Comparison of ENCODE assay signal across 8 cellular contexts in the genomic region with DNA sequence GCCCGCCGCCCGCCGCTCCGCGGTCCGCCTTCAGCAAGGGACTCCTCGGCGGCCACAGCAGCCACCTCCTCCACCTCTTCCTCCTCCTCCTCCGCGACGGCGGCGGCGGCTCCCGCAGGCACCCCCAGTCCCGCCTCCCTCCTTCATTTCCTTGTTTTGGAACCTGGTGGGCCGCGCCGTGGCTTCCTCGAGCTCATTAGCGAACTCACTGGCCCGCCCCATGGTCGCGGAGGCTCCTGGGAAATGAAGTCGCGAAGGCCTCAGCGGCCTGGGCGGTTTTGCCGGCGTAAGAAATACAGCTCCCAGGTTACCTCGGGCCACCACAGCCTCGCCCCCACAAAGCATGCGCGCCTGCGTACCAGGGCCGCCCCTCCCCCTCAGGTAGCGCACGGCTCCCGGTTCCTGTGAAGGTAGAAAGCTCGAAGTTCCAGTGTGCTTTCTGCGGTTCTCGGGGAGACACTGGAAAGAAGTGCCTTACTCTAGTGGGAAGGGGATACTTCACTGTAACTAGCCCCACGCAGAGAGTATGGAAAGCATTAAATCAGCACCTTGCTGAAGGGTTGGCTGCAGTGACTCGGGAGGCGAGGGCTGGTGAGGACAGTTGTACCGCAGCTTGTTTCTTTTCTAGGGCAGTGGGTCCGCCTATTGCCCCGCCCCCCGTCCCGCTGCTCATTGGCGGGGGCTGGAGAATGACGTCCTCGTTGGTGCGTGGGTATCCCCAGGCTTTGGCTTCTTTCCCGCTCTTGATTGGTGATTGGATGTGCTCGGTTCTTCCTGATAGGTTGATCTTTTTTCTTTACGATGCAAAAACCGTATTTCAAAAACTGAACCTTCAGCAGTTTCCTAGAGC. TPM values are rescaled to one million over a fixed set of nuclear protein-coding genes. Genes with fewer than 3 reads are reported as not detected.
DNase-seq lines count a peak whose midpoint lies in the region; ATAC-seq and TF ChIP-seq lines count a peak whose summit lies in the region.

A gene (minus strand): TSS at position 210 of the 850 bp plus-strand sequence. CDS start 333 bp downstream, outside the sequence.

- H3K4me3 ChIP-seq in AG04450 (ENCODE audit: low read depth, low read length) = peak within 1 kb of the TSS; percentile 94

- CTCF ChIA-PET in AG04450 (lab: Charles Lee) (interaction anchor here (0.5 to 2.0 kb wide), 7 partner anchors 58 to 1646 kb away, joined by 3 to 8 read pairs (median 4); a partner anchor contains a TSS), WTC11 (lab: Charles Lee) (interaction anchor here (0.6 to 2.9 kb wide), 10 partner anchors 15 to 444 kb away, joined by 3 to 27 read pairs (median 4); a partner anchor contains a TSS)

- H3K36me3 Mint-ChIP-seq in WTC11 = no peaks in the 10 kb centered on the region
- H3K36me3 Mint-ChIP-seq in immature natural killer cell = no peaks in the 10 kb centered on the region

- no peaks in the 10 kb centered on the region for H3K9me3 Mint-ChIP-seq in WTC11
- H3K9me3 Mint-ChIP-seq in immature natural killer cell = no peaks in the 10 kb centered on the region

- DNase-seq in AG04450 (ENCODE audit: low read depth, low spot score) = peak; percentile 92
- DNase-seq in NCI-H226 = peak; percentile 99
- peak; percentile 98 for DNase-seq in WTC11 (ENCODE audit: low spot score)
- DNase-seq in caudate nucleus (lab: John Stamatoyannopoulos, UW) = peak; percentile 82 to 98 (median 96)
- peak; percentile 99 for DNase-seq in immature natural killer cell
- DNase-seq in smooth muscle cell of the brain vasculature (ENCODE audit: low read depth, low spot score) = peak; percentile 96

- H3K4me1 Mint-ChIP-seq in WTC11 (peaks cover 20% of the 10 kb centered on the region), immature natural killer cell (peaks cover 21 to 35% of the 10 kb centered on the region in 2 donors)

- H3K27me3 Mint-ChIP-seq in WTC11 (ENCODE audit: low read depth) (no peaks in the 10 kb centered on the region), immature natural killer cell (ENCODE audit: low read depth in 3 of 3) (peaks cover 9 to 21% (median 10%) of the 10 kb centered on the region in 3 donors)

- H3K27ac ChIP-seq in AG04450 (ENCODE audit: low read depth, low read length) (peak within 1 kb of the TSS; percentile 99), caudate nucleus (ENCODE audit: low read depth, low read length) (peak within 1 kb of the TSS; percentile 98)

- peak; percentile 76 for ATAC-seq in GM18909 (IDR thresholded peaks at IDR 0.05; ENCODE audit: poor library complexity, unreplicated experiment)
- peak; percentile 71 for ATAC-seq in HG03175 (IDR thresholded peaks at IDR 0.05; ENCODE audit: unreplicated experiment)
- peak; percentile 84 for ATAC-seq in WTC11

- peak within 1 kb of the TSS; percentile 99 for H3K27ac Mint-ChIP-seq in WTC11
- H3K27ac Mint-ChIP-seq in immature natural killer cell = peak within 1 kb of the TSS; percentile 97 to 100 (median 98)

- TF ChIP-seq CTCF in AG04450 (IDR thresholded peaks at IDR 0.05; ENCODE audit: low read depth, low read length) = no peak
- TF ChIP-seq CTCF in WTC11 (IDR thresholded peaks at IDR 0.05) = no peak

- POLR2A ChIA-PET in AG04450 (lab: Yijun Ruan, JAX) (interaction anchor here (0.6 to 4.1 kb wide), 6 partner anchors 40 to 827 kb away, joined by 3 to 142 read pairs (median 5); a partner anchor contains a TSS), WTC11 (lab: Charles Lee) (interaction anchor here (0.7 to 4.7 kb wide), 16 partner anchors 20 to 219 kb away, joined by 3 to 146 read pairs (median 4); a partner anchor contains a TSS)

- H3K27me3 ChIP-seq in AG04450 (ENCODE audit: control insufficient read depth, insufficient read depth, low read length) = no peaks in the 10 kb centered on the region

- peak within 1 kb of the TSS; percentile 97 for H3K4me3 Mint-ChIP-seq in WTC11
- H3K4me3 Mint-ChIP-seq in immature natural killer cell = peak within 1 kb of the TSS; percentile 95 to 100 (median 99)

- H3K9me3 ChIP-seq in AG04450 (ENCODE audit: control insufficient read depth, insufficient read depth, low read length) = no peaks in the 10 kb centered on the region; the same call in 1 of the 2 replicates

TF ChIP-seq in WTC11, 78 proteins besides CTCF, POLR2A, EP300 and RAD21 (continues in another document):
- peak; percentile 81 for TF ChIP-seq FOXK1 (CRISPR knock-in tag; IDR thresholded peaks at IDR 0.05)
- TF ChIP-seq FOXP1 (CRISPR knock-in tag; IDR thresholded peaks at IDR 0.05; ENCODE audit: borderline replicate concordance) = no peak
- TF ChIP-seq, protein P1, sequence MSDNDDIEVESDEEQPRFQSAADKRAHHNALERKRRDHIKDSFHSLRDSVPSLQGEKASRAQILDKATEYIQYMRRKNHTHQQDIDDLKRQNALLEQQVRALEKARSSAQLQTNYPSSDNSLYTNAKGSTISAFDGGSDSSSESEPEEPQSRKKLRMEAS (CRISPR knock-in tag; IDR thresholded peaks at IDR 0.05) = peak; percentile 78
- TF ChIP-seq ESRRA (CRISPR knock-in tag; IDR thresholded peaks at IDR 0.05; ENCODE audit: borderline replicate concordance) = no peak; the same call in 1 of the 2 replicates
- TF ChIP-seq, protein P2, sequence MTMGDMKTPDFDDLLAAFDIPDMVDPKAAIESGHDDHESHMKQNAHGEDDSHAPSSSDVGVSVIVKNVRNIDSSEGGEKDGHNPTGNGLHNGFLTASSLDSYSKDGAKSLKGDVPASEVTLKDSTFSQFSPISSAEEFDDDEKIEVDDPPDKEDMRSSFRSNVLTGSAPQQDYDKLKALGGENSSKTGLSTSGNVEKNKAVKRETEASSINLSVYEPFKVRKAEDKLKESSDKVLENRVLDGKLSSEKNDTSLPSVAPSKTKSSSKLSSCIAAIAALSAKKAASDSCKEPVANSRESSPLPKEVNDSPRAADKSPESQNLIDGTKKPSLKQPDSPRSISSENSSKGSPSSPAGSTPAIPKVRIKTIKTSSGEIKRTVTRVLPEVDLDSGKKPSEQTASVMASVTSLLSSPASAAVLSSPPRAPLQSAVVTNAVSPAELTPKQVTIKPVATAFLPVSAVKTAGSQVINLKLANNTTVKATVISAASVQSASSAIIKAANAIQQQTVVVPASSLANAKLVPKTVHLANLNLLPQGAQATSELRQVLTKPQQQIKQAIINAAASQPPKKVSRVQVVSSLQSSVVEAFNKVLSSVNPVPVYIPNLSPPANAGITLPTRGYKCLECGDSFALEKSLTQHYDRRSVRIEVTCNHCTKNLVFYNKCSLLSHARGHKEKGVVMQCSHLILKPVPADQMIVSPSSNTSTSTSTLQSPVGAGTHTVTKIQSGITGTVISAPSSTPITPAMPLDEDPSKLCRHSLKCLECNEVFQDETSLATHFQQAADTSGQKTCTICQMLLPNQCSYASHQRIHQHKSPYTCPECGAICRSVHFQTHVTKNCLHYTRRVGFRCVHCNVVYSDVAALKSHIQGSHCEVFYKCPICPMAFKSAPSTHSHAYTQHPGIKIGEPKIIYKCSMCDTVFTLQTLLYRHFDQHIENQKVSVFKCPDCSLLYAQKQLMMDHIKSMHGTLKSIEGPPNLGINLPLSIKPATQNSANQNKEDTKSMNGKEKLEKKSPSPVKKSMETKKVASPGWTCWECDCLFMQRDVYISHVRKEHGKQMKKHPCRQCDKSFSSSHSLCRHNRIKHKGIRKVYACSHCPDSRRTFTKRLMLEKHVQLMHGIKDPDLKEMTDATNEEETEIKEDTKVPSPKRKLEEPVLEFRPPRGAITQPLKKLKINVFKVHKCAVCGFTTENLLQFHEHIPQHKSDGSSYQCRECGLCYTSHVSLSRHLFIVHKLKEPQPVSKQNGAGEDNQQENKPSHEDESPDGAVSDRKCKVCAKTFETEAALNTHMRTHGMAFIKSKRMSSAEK (CRISPR knock-in tag; IDR thresholded peaks at IDR 0.05; ENCODE audit: borderline replicate concordance) = 0 out of 2 replicates have a peak, but pooled peaks have one; percentile 9
- TF ChIP-seq, protein P3, sequence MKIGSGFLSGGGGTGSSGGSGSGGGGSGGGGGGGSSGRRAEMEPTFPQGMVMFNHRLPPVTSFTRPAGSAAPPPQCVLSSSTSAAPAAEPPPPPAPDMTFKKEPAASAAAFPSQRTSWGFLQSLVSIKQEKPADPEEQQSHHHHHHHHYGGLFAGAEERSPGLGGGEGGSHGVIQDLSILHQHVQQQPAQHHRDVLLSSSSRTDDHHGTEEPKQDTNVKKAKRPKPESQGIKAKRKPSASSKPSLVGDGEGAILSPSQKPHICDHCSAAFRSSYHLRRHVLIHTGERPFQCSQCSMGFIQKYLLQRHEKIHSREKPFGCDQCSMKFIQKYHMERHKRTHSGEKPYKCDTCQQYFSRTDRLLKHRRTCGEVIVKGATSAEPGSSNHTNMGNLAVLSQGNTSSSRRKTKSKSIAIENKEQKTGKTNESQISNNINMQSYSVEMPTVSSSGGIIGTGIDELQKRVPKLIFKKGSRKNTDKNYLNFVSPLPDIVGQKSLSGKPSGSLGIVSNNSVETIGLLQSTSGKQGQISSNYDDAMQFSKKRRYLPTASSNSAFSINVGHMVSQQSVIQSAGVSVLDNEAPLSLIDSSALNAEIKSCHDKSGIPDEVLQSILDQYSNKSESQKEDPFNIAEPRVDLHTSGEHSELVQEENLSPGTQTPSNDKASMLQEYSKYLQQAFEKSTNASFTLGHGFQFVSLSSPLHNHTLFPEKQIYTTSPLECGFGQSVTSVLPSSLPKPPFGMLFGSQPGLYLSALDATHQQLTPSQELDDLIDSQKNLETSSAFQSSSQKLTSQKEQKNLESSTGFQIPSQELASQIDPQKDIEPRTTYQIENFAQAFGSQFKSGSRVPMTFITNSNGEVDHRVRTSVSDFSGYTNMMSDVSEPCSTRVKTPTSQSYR (CRISPR knock-in tag; IDR thresholded peaks at IDR 0.05) = peak; percentile 96
- peak; percentile 77 for TF ChIP-seq NFYB (CRISPR knock-in tag; conservative IDR thresholded peaks at IDR 0.05; ENCODE audit: low read depth)
- TF ChIP-seq ZNF423 (CRISPR knock-in tag; IDR thresholded peaks at IDR 0.05) = no peak
- TF ChIP-seq TEAD4 (CRISPR knock-in tag; IDR thresholded peaks at IDR 0.05) = no peak
- peak; percentile 74 for TF ChIP-seq GABPB1 (CRISPR knock-in tag; IDR thresholded peaks at IDR 0.05)
- no peak for TF ChIP-seq ZBTB21 (CRISPR knock-in tag; IDR thresholded peaks at IDR 0.05; ENCODE audit: borderline replicate concordance)
- TF ChIP-seq, protein P4, sequence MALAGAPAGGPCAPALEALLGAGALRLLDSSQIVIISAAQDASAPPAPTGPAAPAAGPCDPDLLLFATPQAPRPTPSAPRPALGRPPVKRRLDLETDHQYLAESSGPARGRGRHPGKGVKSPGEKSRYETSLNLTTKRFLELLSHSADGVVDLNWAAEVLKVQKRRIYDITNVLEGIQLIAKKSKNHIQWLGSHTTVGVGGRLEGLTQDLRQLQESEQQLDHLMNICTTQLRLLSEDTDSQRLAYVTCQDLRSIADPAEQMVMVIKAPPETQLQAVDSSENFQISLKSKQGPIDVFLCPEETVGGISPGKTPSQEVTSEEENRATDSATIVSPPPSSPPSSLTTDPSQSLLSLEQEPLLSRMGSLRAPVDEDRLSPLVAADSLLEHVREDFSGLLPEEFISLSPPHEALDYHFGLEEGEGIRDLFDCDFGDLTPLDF (CRISPR knock-in tag; IDR thresholded peaks at IDR 0.05) = no peak

RNA-seq across cellular contexts. Expression of the gene that starts here (rescaled TPM):
- polyA plus RNA-seq in AG04450 (2011; rRNA removed) = 15.1 and 21.4 TPM in 2 replicates
- polyA minus RNA-seq in AG04450 (2011; rRNA and poly(A)+ RNA removed) = 11.1 and 16.2 TPM in 2 replicates
- 10.6 to 11.7 TPM (median 10.7 TPM) in 3 replicates for total RNA-seq in WTC11 (2021)
- 1 to 10 TPM; 1.7 to 5.2 (median 2.4) TPM for polyA plus RNA-seq in immature natural killer cell

Comparison
In these comparisons a context has a peak if more than half of its experiments do, and no peak if none do; other contexts are left out.
1. Peak in every context shown above with its lines: DNase-seq, ATAC-seq, H3K4me3 ChIP-seq and H3K27ac ChIP-seq.